In genomic region chr1:33255347-33256311, GRCh38 we compare ENCODE assay signal across 8 cellular contexts. TPM values are rescaled to one million over a fixed set of nuclear protein-coding genes. Genes with fewer than 3 reads are reported as not detected.
DNase-seq lines count a peak whose midpoint lies in the region; ATAC-seq, FAIRE-seq and TF ChIP-seq lines count a peak whose summit lies in the region.

No MANE protein-coding gene starts in this region.

- H3K27me3 ChIP-seq in BLaER1 treated with 17β-estradiol and CSF1 and Interleukin-3, amounts not matched to agents 10 nM and 100 nM: no peaks in the 10 kb centered on the region
- H3K27me3 ChIP-seq in dorsolateral prefrontal cortex (no peaks in the 10 kb centered on the region), HepG2 (ENCODE audit: control insufficient read depth in 1 of 2, insufficient read depth in 2 of 2, low read length in 2 of 2) (no peaks in the 10 kb centered on the region; a peak in 1 of 5 replicates)

- H3K4me2 ChIP-seq in BLaER1 treated with 17β-estradiol and CSF1 and Interleukin-3, amounts not matched to agents 10 nM and 100 nM: peak overlapping the region; percentile 82 to 100 (median 92)
- H3K4me2 ChIP-seq in HepG2 (ENCODE audit: low read depth, low read length): peak overlapping the region; percentile 95

- POLR2A ChIA-PET in HepG2 (lab: Yijun Ruan, JAX): interaction anchor here (0.6 to 1.1 kb wide), 13 partner anchors 11 to 128 kb away, joined by 3 to 12 read pairs (median 3); partner anchors contain the start of gene TRIM62

- DNase-seq in NCI-H2171 (lab: John Stamatoyannopoulos, UW) (peak; percentile 78), dorsolateral prefrontal cortex (peak; percentile 33 to 82 (median 70)), HepG2 (ENCODE audit: low spot score) (peak; percentile 72)
- DNase-seq in activated CD4-positive, alpha-beta T cell treated with anti-CD3 and anti-CD28 coated beads, Interleukin-2, amount 50 U/mL, for 1 hour: peak; percentile 30
- DNase-seq in stimulated activated CD4-positive, alpha-beta T cell treated with anti-CD3 and anti-CD28 coated beads, Interleukin-2, amount 100 ng/mL, for 4 hours (ENCODE audit: low read depth): peak; percentile 15

- H3K9ac ChIP-seq in BLaER1 treated with 17β-estradiol and CSF1 and Interleukin-3, amounts not matched to agents 10 nM and 100 nM: peak overlapping the region; percentile 91 to 98 (median 95)
- H3K9ac ChIP-seq in HepG2 (ENCODE audit: insufficient read depth, low read depth, low read length): peak overlapping the region; percentile 73

- H4K20me1 ChIP-seq in BLaER1 treated with 17β-estradiol and CSF1 and Interleukin-3, amounts not matched to agents 10 nM and 100 nM: peaks cover 9 to 32% (median 20%) of the 10 kb centered on the region in 11 experiments; a peak in 20 of 22 replicates
- H4K20me1 ChIP-seq in HepG2 (ENCODE audit: insufficient read depth, low read length): peaks cover 7% of the 10 kb centered on the region

- H3K27ac ChIP-seq in BLaER1 treated with 17β-estradiol and CSF1 and Interleukin-3, amounts not matched to agents 10 nM and 100 nM: peak overlapping the region; percentile 90 to 97 (median 95)
- H3K27ac ChIP-seq in dorsolateral prefrontal cortex (peak overlapping the region; percentile 35 to 96 (median 88)), HepG2 (ENCODE audit: extremely low read length, insufficient read depth, low read length) (peak overlapping the region; percentile 52)

- H3K36me3 ChIP-seq in BLaER1 treated with 17β-estradiol and CSF1 and Interleukin-3, amounts not matched to agents 10 nM and 100 nM: peaks cover 0 to 17% (median 5%) of the 10 kb centered on the region in 11 experiments; a peak in 5 of 22 replicates
- H3K36me3 ChIP-seq in HepG2 (replicated peaks in 1 of 2; ENCODE audit: control insufficient read depth in 1 of 2, insufficient read depth in 2 of 2, low read length in 2 of 2): no peaks in the 10 kb centered on the region

- peak; percentile 66 for FAIRE-seq in HepG2 (lab: Jason Lieb, UNC)

- H3K9me3 ChIP-seq in BLaER1 treated with 17β-estradiol and CSF1 and Interleukin-3, amounts not matched to agents 10 nM and 100 nM (replicated peaks in 1 of 11): 0 out of 22 replicates have a peak, but pooled peaks cover 0 to 10% (median 0%) of the 10 kb centered on the region in 11 experiments
- no peaks in the 10 kb centered on the region for H3K9me3 ChIP-seq in HepG2 (ENCODE audit: low read length)

- peak; percentile 39 for ATAC-seq in GM21360 (IDR thresholded peaks at IDR 0.05; ENCODE audit: unreplicated experiment)
- ATAC-seq in HepG2: peak; percentile 74
- no peak for ATAC-seq in GM21367 (IDR thresholded peaks at IDR 0.05; ENCODE audit: unreplicated experiment)

- WGBS in HepG2 (ENCODE audit: low lambda C conversion rate): 0% methylated on average over 10 of the region's 84 CpGs

- H3K79me2 ChIP-seq in HepG2 (ENCODE audit: insufficient read depth, low read length): peaks cover 32% of the 10 kb centered on the region

- TF ChIP-seq CTCF in dorsolateral prefrontal cortex (IDR thresholded peaks at IDR 0.05 in 54 of 56, conservative IDR thresholded peaks at IDR 0.05 in 2 of 56; ENCODE audit: low read depth in 1 of 56, partially characterized antibody in 56 of 56) (no peak), HepG2 (CRISPR knock-in tag; IDR thresholded peaks at IDR 0.05) (no peak)

- intact Hi-C loops in dorsolateral prefrontal cortex (cut with DNase I): loop anchor here (5.0 kb wide), 4 partner anchors 73 to 128 kb away; partner anchors contain the start of gene TRIM62 (in 2 of the 2)
- intact Hi-C loops in HepG2 (cut with micrococcal nuclease; ENCODE audit: unreplicated experiment): loop anchor here (5.0 to 10.0 kb wide), 2 partner anchors 38 to 131 kb away; no protein-coding TSS in a partner anchor

- CTCF ChIA-PET in HepG2 (lab: Yijun Ruan, JAX; ENCODE audit: low intra/inter-chr PET ratio, low total read pairs): no interaction called here

- peak; percentile 56 to 83; a peak in 3 of 4 replicates for TF ChIP-seq POLR2A in HepG2 (IDR thresholded peaks at IDR 0.05; ENCODE audit: insufficient read depth in 1 of 2, low read depth in 2 of 2, low read length in 2 of 2)

- in situ Hi-C loops in HepG2 (cut with HindIII; ENCODE audit: extremely low pct_ligation_motif_present, low pct_unique_long_range_greater_than_20kb): no loop called here

- TF ChIP-seq RAD21 in HepG2 (CRISPR knock-in tag; IDR thresholded peaks at IDR 0.05): no peak

- no TSS peak for BruUV-seq in HepG2 (replicated peaks; lab: Mats Ljungman, UMichigan)

- peaks cover 24 to 42% (median 32%) of the 10 kb centered on the region in 10 experiments for H3K4me1 ChIP-seq in BLaER1 treated with 17β-estradiol and CSF1 and Interleukin-3, amounts not matched to agents 10 nM and 100 nM
- peaks cover 53% of the 10 kb centered on the region for H3K4me1 ChIP-seq in HepG2 (ENCODE audit: insufficient read depth, low read length)

- TF ChIP-seq EP300 in HepG2 (IDR thresholded peaks at IDR 0.05; ENCODE audit: low read depth in 2 of 2, low read length in 2 of 2): no peak
- TF ChIP-seq EP300 in HepG2 (CRISPR knock-in tag; IDR thresholded peaks at IDR 0.05; ENCODE audit: borderline replicate concordance): no peak

- no peak overlapping the region for H2AFZ ChIP-seq in HepG2 (ENCODE audit: low read length)

- H3K4me3 ChIP-seq in BLaER1 treated with 17β-estradiol and CSF1 and Interleukin-3, amounts not matched to agents 10 nM and 100 nM: peak overlapping the region; percentile 73 to 93 (median 84)
- peak overlapping the region; percentile 20 to 83 (median 59) for H3K4me3 ChIP-seq in dorsolateral prefrontal cortex
- H3K4me3 ChIP-seq in HepG2 (replicated peaks in 1 of 3; ENCODE audit: insufficient read depth in 1 of 3, low read depth in 2 of 3, low read length in 3 of 3): peak overlapping the region; percentile 59 to 76 (median 66); a peak in 5 of 6 replicates

TF ChIP-seq in HepG2, 621 proteins besides CTCF, POLR2A, EP300 and RAD21 (continues in another document):
- TF ChIP-seq MTF2 (CRISPR knock-in tag; IDR thresholded peaks at IDR 0.05; ENCODE audit: borderline replicate concordance) (no peak), TMF1 (CRISPR knock-in tag; IDR thresholded peaks at IDR 0.05; ENCODE audit: low read depth) (peak; percentile 53; the same call in 1 of the 2 replicates), SETDB1 (CRISPR knock-in tag; IDR thresholded peaks at IDR 0.05; ENCODE audit: borderline replicate concordance) (no peak), RARG (CRISPR knock-in tag; IDR thresholded peaks at IDR 0.05; ENCODE audit: low read depth) (no peak), HOXA3 (CRISPR knock-in tag; IDR thresholded peaks at IDR 0.05) (no peak), E2F1 (CRISPR knock-in tag; IDR thresholded peaks at IDR 0.05) (no peak), SOX6 (IDR thresholded peaks at IDR 0.05) (no peak), SOX6 (CRISPR knock-in tag; IDR thresholded peaks at IDR 0.05) (no peak), ZNF556 (CRISPR knock-in tag; IDR thresholded peaks at IDR 0.05; ENCODE audit: borderline replicate concordance) (no peak)

RNA-seq across cellular contexts. Expression of gene ZNF362, which starts 0.7 kb away (rescaled TPM):
- 10 to 100 TPM; 27.3 to 59.9 (median 41.1) TPM for total RNA-seq in dorsolateral prefrontal cortex
- total RNA-seq in HepG2 (2016; rRNA removed; fragmentation: Illumina TruSeq; extraction: Trizol): 8.3 TPM in 2 replicates
- total RNA-seq in HepG2 (2016; cell fraction: cytosol; rRNA removed; fragmentation: Illumina TruSeq; extraction: Trizol; ENCODE audit: low read depth): 6.7 and 7.0 TPM in 2 replicates
- total RNA-seq in HepG2 (2016; cell fraction: insoluble cytoplasmic fraction; rRNA removed; fragmentation: Illumina TruSeq; extraction: Trizol): 7.8 and 9.0 TPM in 2 replicates
- total RNA-seq in HepG2 (2016; cell fraction: membrane; rRNA removed; fragmentation: Illumina TruSeq; extraction: Trizol): 16.5 and 17.3 TPM in 2 replicates
- total RNA-seq in HepG2 (2016; cell fraction: nucleus; rRNA removed; fragmentation: Illumina TruSeq; extraction: Trizol): 6.2 and 7.0 TPM in 2 replicates
- polyA plus RNA-seq in HepG2 (2011; rRNA removed): 14.2 and 16.6 TPM in 2 replicates
- 5.7 and 9.0 TPM in 2 replicates for polyA plus RNA-seq in HepG2 (2011; cell fraction: cytosol; rRNA removed)
- 18.1 and 28.2 TPM in 2 replicates for polyA plus RNA-seq in HepG2 (2011; cell fraction: nucleus; rRNA removed)
- polyA plus RNA-seq in HepG2 (2012): 14.1 and 14.8 TPM in 2 replicates
- polyA plus RNA-seq in HepG2 (2016; cell fraction: cytosol; fragmentation: Illumina TruSeq; extraction: Trizol; ENCODE audit: low read depth): 9.7 and 10.9 TPM in 2 replicates
- 16.7 and 21.5 TPM in 2 replicates for polyA plus RNA-seq in HepG2 (2016; cell fraction: insoluble cytoplasmic fraction; fragmentation: Illumina TruSeq; extraction: Trizol; ENCODE audit: low read depth)
- polyA plus RNA-seq in HepG2 (2016; cell fraction: membrane; fragmentation: Illumina TruSeq; extraction: Trizol; ENCODE audit: low read depth): 25.7 and 28.3 TPM in 2 replicates
- polyA plus RNA-seq in HepG2 (2016; cell fraction: nucleus; fragmentation: Illumina TruSeq; extraction: Trizol; ENCODE audit: insufficient read depth, low read depth): 26.0 and 26.9 TPM in 2 replicates
- polyA minus RNA-seq in HepG2 (2011; rRNA and poly(A)+ RNA removed; ENCODE audit: low replicate concordance): 11.9 and 29.1 TPM in 2 replicates
- 9.2 and 12.5 TPM in 2 replicates for polyA minus RNA-seq in HepG2 (2011; cell fraction: cytosol; rRNA and poly(A)+ RNA removed)
- polyA minus RNA-seq in HepG2 (2011; cell fraction: nucleus; rRNA and poly(A)+ RNA removed): 6.3 and 7.6 TPM in 2 replicates

Comparison
In these comparisons a context has a peak if more than half of its experiments do, and no peak if none do; other contexts are left out.
1. DNase-seq: peak in every context shown above with its lines; median percentile 78 in NCI-H2171; 72 in HepG2; 70 in dorsolateral prefrontal cortex; 30 in activated CD4-positive, alpha-beta T cell treated with anti-CD3 and anti-CD28 coated beads, Interleukin-2, amount 50 U/mL, for 1 hour; 15 in stimulated activated CD4-positive, alpha-beta T cell treated with anti-CD3 and anti-CD28 coated beads, Interleukin-2, amount 100 ng/mL, for 4 hours.